18 cellular contexts compared by ENCODE assay signal in the genomic region with DNA sequence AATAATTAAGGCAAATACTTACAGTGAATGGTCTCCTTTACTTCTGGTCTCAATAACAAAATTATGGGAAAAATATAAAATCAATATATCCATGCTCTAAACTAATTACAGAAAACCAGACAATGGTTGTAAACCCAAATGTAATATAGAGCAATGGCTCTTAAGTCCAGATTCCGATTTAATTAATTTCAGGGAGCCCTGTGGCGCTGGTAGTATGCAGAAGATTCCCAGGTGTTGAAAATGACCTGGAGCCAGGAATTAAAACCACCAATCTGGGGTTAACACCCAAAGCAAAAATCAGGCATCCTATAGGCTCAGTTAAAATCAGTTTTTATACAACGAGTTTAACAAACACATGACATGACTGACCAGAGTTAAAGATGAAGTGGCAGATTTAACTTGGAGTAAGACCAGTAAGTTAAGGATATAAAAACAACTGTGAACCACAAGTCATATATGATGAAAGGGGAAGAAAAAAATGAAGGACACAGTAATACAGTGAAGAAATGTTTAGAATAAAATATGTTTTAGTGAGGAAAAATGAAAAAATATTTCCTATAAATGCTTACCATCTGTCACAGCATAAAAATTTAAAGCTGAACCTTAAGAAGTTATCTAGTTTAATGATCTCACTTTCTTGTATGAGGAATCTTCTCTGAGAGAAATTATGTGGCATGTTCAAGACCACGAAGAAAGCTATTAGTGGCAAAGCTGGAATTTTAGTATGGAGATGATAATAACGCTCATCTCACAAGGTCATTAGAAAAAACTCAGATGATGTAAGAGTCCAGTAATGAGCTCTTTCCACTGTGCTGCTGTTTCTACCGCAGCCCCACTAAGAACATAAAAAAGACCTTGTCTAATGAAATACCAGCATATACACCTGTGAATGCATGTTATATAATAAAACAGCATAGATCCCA. TPM values are rescaled to one million over a fixed set of nuclear protein-coding genes. Genes with fewer than 3 reads are reported as not detected.
DNase-seq lines count a peak whose midpoint lies in the region; ATAC-seq and TF ChIP-seq lines count a peak whose summit lies in the region.
"Had no signal": no experiment of that assay in that cellular context is flagged by ENCODE, and none has a peak within 500 bp of the region (broad histone marks: within the 10 kb centered on the region; RNA-seq: fewer than 3 reads in every experiment).

No MANE protein-coding gene starts in this region.

- H3K4me1 Mint-ChIP-seq in glutamatergic neuron (ENCODE audit: low read depth, unreplicated experiment): no peaks in the 10 kb centered on the region

- peaks cover 0 to 32% (median 20%) of the 10 kb centered on the region in 9 donors for H3K36me3 ChIP-seq in heart left ventricle
- H3K36me3 ChIP-seq in thyroid gland: no peaks in the 10 kb centered on the region

- H3K27ac ChIP-seq in heart left ventricle (peak overlapping the region in 11 of 12 donors; percentile 11 to 80 (median 47)), thyroid gland (peak overlapping the region; percentile 67 to 79 (median 75))
- H3K27ac ChIP-seq: A549, epithelial cell of prostate, suprapubic skin had no signal

- peak in 1 of 4 donors; percentile 48 for ATAC-seq in heart left ventricle
- ATAC-seq in Right ventricle myocardium superior (ENCODE audit: poor library complexity): no peak
- ATAC-seq in HG03469 (IDR thresholded peaks at IDR 0.05; ENCODE audit: unreplicated experiment): no peak
- ATAC-seq: A549; activated CD8-positive, alpha-beta memory T cell treated with anti-CD3 and anti-CD28 coated beads, Interleukin-2, amount 10 ng/mL, durations not matched to agents 7 days and 5 days had no signal

- TF ChIP-seq POLR2A in heart left ventricle (IDR thresholded peaks at IDR 0.05): no peak
- no peak for TF ChIP-seq POLR2A in thyroid gland (IDR thresholded peaks at IDR 0.05)

- TF ChIP-seq CTCF in heart left ventricle (IDR thresholded peaks at IDR 0.05) (no peak), glutamatergic neuron (IDR thresholded peaks at IDR 0.05; ENCODE audit: partially characterized antibody, unreplicated experiment) (no peak), thyroid gland (IDR thresholded peaks at IDR 0.05) (no peak)

- H3K4me3 Mint-ChIP-seq in glutamatergic neuron (ENCODE audit: unreplicated experiment): no peak overlapping the region
- H3K4me3 Mint-ChIP-seq: activated CD8-positive, alpha-beta memory T cell treated with anti-CD3 and anti-CD28 coated beads, Interleukin-2, amount 10 ng/mL, durations not matched to agents 7 days and 5 days had no signal

- H3K4me1 ChIP-seq in heart left ventricle (peaks cover 0 to 71% (median 44%) of the 10 kb centered on the region in 12 donors), thyroid gland (peaks cover 56 to 66% of the 10 kb centered on the region in 2 donors)

- H3K27me3 ChIP-seq in heart left ventricle (no peaks in the 10 kb centered on the region), thyroid gland (no peaks in the 10 kb centered on the region)
- H3K27me3 ChIP-seq: suprapubic skin had no signal

- no peaks in the 10 kb centered on the region for H3K9me3 ChIP-seq in heart left ventricle
- H3K9me3 ChIP-seq in thyroid gland: no peaks in the 10 kb centered on the region
- H3K9me3 ChIP-seq: A549, suprapubic skin had no signal

- DNase-seq in heart left ventricle: no peak
- no peak for DNase-seq in Right ventricle myocardium superior
- DNase-seq in amniotic epithelial cell (ENCODE audit: low read depth): peak; percentile 93
- DNase-seq in glutamatergic neuron: no peak
- no peak for DNase-seq in thyroid gland
- no peak for DNase-seq in NCI-H1436 treated with DMSO at 0.1 percent for 48 hours (lab: John Stamatoyannopoulos, UW)
- no peak for DNase-seq in kidney glomerular epithelial cell (lab: John Stamatoyannopoulos, UW)
- DNase-seq: activated CD8-positive, alpha-beta memory T cell treated with anti-CD3 and anti-CD28 coated beads, Interleukin-2, amount 10 ng/mL, durations not matched to agents 7 days and 5 days; activated naive CD4-positive, alpha-beta T cell treated with Interleukin-2 at 50 U/mL for 16 hours; Kasumi-1; NCI-H2081 treated with DMSO at 0.1 percent for 48 hours; NK-92 treated with Interleukin-12 subunit alpha and Interleukin-12 subunit beta, amount 100 ng/mL, for 24 hours; occipital lobe; stimulated activated CD4-positive, alpha-beta T cell treated with anti-CD3 and anti-CD28 coated beads, Interleukin-12 subunit alpha, Interleukin-12 subunit beta, amount 100 ng/mL, for 4 hours had no signal

- no peaks in the 10 kb centered on the region for H3K36me3 Mint-ChIP-seq in glutamatergic neuron (ENCODE audit: unreplicated experiment)

- no peaks in the 10 kb centered on the region for H3K27me3 Mint-ChIP-seq in glutamatergic neuron (ENCODE audit: unreplicated experiment)
- H3K27me3 Mint-ChIP-seq: activated CD8-positive, alpha-beta memory T cell treated with anti-CD3 and anti-CD28 coated beads, Interleukin-2, amount 10 ng/mL, durations not matched to agents 7 days and 5 days had no signal

- WGBS in heart left ventricle, 4 donors: 52 to 56% (median 54%) methylated on average over 6 of the region's 6 CpGs
- 56 to 60% methylated on average over 6 of the region's 6 CpGs for WGBS in thyroid gland, 2 donors

- intact Hi-C loops in heart left ventricle (cut with DNase I): loop anchor here in 5 of 10 donors (2.0 to 10.0 kb wide), 5 partner anchors 48 to 222 kb away; a partner anchor contains a TSS
- intact Hi-C loops in Right ventricle myocardium superior (cut with DNase I): loop anchor here (5.0 kb wide), 1 partner anchor 49 kb away; a partner anchor contains a TSS
- intact Hi-C loops in thyroid gland (cut with DNase I): no loop called here

- no peaks in the 10 kb centered on the region for H3K9me3 Mint-ChIP-seq in glutamatergic neuron (ENCODE audit: unreplicated experiment)

- H3K4me3 ChIP-seq in heart left ventricle (peak overlapping the region in 4 of 12 donors; percentile 0 to 46 (median 25)), thyroid gland (replicated peaks in 1 of 3) (no peak overlapping the region)
- H3K4me3 ChIP-seq: A549, suprapubic skin had no signal

- H3K27ac Mint-ChIP-seq in glutamatergic neuron (ENCODE audit: unreplicated experiment): peak overlapping the region; percentile 65
- H3K27ac Mint-ChIP-seq: activated CD8-positive, alpha-beta memory T cell treated with anti-CD3 and anti-CD28 coated beads, Interleukin-2, amount 10 ng/mL, durations not matched to agents 7 days and 5 days had no signal

RNA-seq across cellular contexts. Expression of a gene that starts 45.8 kb away (rescaled TPM):
- total RNA-seq in heart left ventricle: 1 to 10 TPM; 3.9 to 8.1 (median 7.2) TPM
- 1 to 10 TPM; 1.1 to 3.7 TPM for polyA plus RNA-seq in heart left ventricle
- 8.3 TPM for total RNA-seq in Right ventricle myocardium superior
- 1.2 TPM for total RNA-seq in glutamatergic neuron (ENCODE audit: unreplicated experiment)
- total RNA-seq in thyroid gland: 1 to 10 TPM; 2.3 to 5.0 (median 3.4) TPM

RNA-seq across cellular contexts. Expression of a gene that starts 48.3 kb away (rescaled TPM):
- 100 to 1,000 TPM; 110 to 201 (median 146) TPM for total RNA-seq in heart left ventricle
- polyA plus RNA-seq in heart left ventricle: 10 to 100 TPM; 41.2 to 41.9 TPM
- total RNA-seq in Right ventricle myocardium superior: 163 TPM
- total RNA-seq in glutamatergic neuron (ENCODE audit: unreplicated experiment): 58.9 TPM
- 10 to 100 TPM; 71.7 to 89.6 (median 79.7) TPM for total RNA-seq in thyroid gland

RNA-seq across cellular contexts. Expression of a gene that starts 48.6 kb away (rescaled TPM):
- total RNA-seq in heart left ventricle (100 to 1,000 TPM in 1 of 9 donors, 10 to 100 TPM in 8; 45.0 to 105 (median 57.9) TPM), Right ventricle myocardium superior (84.3 TPM), glutamatergic neuron (ENCODE audit: unreplicated experiment) (40.5 TPM), thyroid gland (10 to 100 TPM; 25.6 to 41.9 (median 31.4) TPM)
- polyA plus RNA-seq in heart left ventricle: 10 to 100 TPM; 28.6 to 59.9 TPM
